26 cellular contexts compared by ENCODE assay signal in genomic region chr5:45542421-45542820, GRCh38.
"Had no signal": no experiment of that assay in that cellular context is flagged by ENCODE, and none has a peak within 500 bp of the region (broad histone marks: within the 10 kb centered on the region; RNA-seq: fewer than 3 reads in every experiment).

No MANE protein-coding gene starts in this region.

- H3K4me1 ChIP-seq: esophagus squamous epithelium, left lung, pancreas, suprapubic skin, transverse colon, upper lobe of right lung, uterus had no signal

- H3K27ac ChIP-seq: dorsolateral prefrontal cortex, esophagus squamous epithelium, left lung, neutrophil, pancreas, suprapubic skin, transverse colon, upper lobe of right lung, uterus had no signal

- H3K4me3 ChIP-seq: dorsolateral prefrontal cortex, esophagus squamous epithelium, left lung, lung, mucosa of descending colon, pancreas, smooth muscle cell, suprapubic skin, transverse colon, upper lobe of right lung, uterus had no signal

- H3K27me3 ChIP-seq: dorsolateral prefrontal cortex, esophagus squamous epithelium, left lung, neutrophil, pancreas, suprapubic skin, transverse colon, upper lobe of right lung, uterus had no signal

- H3K36me3 ChIP-seq: esophagus squamous epithelium, left lung, neutrophil, pancreas, suprapubic skin, transverse colon, upper lobe of right lung, uterus had no signal

- ATAC-seq: left lung; mucosa of descending colon; natural killer cell treated with Interleukin-12 subunit alpha and Interleukin-12 subunit beta and Interleukin-15 and Interleukin-18, amount 100 ng/mL, for 72 hours; sciatic nerve; stimulated activated naive CD8-positive, alpha-beta T cell treated with anti-CD3 and anti-CD28 coated beads, Interleukin-15, amount 100 ng/mL, for 72 hours; upper lobe of right lung had no signal

- DNase-seq: dorsolateral prefrontal cortex; effector memory CD4-positive, alpha-beta T cell; esophagus squamous epithelium; foreskin melanocyte; glutamatergic neuron; kidney; left lung; mucosa of descending colon; naive B cell; pancreas; retina; stimulated activated CD4-positive, alpha-beta T cell treated with anti-CD3 and anti-CD28 coated beads, Interleukin-12 subunit alpha, Interleukin-12 subunit beta, amount 100 ng/mL, for 4 hours; stimulated activated CD4-positive, alpha-beta T cell treated with anti-CD3 and anti-CD28 coated beads, Interleukin-1b, Interleukin-23, amount 100 ng/mL, for 48 hours; stimulated activated CD4-positive, alpha-beta T cell treated with anti-CD3 and anti-CD28 coated beads, Interleukin-4, amount 100 ng/mL, for 1 hour; stimulated activated CD8-positive, alpha-beta memory T cell treated with anti-CD3 and anti-CD28 coated beads, Interleukin-4, amount 100 ng/mL, for 48 hours; stimulated activated naive CD4-positive, alpha-beta T cell; stimulated activated naive CD8-positive, alpha-beta T cell treated with anti-CD3 and anti-CD28 coated beads, Interleukin-15, amount 100 ng/mL, for 72 hours; transverse colon; upper lobe of right lung; uterus had no signal

- H3K4me2 ChIP-seq: smooth muscle cell had no signal

- H3K9me3 ChIP-seq: esophagus squamous epithelium, mucosa of descending colon, neutrophil, pancreas, suprapubic skin, transverse colon, upper lobe of right lung, uterus had no signal
